In the genomic region with DNA sequence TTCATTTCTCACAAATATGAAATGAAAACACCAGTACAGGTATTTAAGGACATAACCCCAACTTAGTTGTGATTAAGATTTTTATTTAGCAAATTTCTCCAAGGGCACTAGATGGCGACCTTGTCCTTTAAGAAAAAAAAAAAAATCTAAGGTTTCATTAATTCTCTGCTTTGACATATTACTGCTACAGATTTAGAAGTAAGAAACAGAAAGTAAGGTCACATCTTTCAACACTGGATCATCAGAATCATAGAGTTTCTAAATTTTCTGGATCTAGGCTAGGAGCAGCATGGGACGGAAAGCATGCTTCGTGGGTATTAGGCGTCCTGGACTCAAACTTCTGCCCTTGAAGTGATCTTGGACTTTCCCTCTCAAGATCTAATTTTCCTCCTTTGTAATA, we compare ENCODE assay signal across 9 cellular contexts.
A peak's percentile ranks its signal among the peaks of the same experiment; 100 is the strongest.
DNase-seq lines count a peak whose midpoint lies in the region; ATAC-seq, FAIRE-seq and TF ChIP-seq lines count a peak whose summit lies in the region.
"Had no signal": no experiment of that assay in that cellular context is flagged by ENCODE, and none has a peak within 500 bp of the region (broad histone marks: within the 10 kb centered on the region; RNA-seq: fewer than 3 reads in every experiment).

No MANE protein-coding gene starts in this region.

- H3K4me1 ChIP-seq in neural progenitor cell: peaks cover 15% of the 10 kb centered on the region

- no peak for ATAC-seq in HG03571 (IDR thresholded peaks at IDR 0.05; ENCODE audit: unreplicated experiment)

- in situ Hi-C loops in KBM-7 (cut with MboI; ENCODE audit: low pct_unique_long_range_greater_than_20kb, low sequenced_read_pairs): no loop called here

- no peaks in the 10 kb centered on the region for H3K36me3 Mint-ChIP-seq in neural progenitor cell

- TF ChIP-seq CTCF in D721Med (IDR thresholded peaks at IDR 0.05; ENCODE audit: insufficient read depth, missing control alignments) (peak; percentile 43), coronary artery (IDR thresholded peaks at IDR 0.05) (peak; percentile 15), neural progenitor cell (IDR thresholded peaks at IDR 0.05) (peak; percentile 61)

- H3K9me3 Mint-ChIP-seq in neural progenitor cell: no peaks in the 10 kb centered on the region

- peak overlapping the region in 1 of 2 donors; percentile 33 for H3K27ac ChIP-seq in coronary artery
- no peak overlapping the region for H3K27ac ChIP-seq in neural progenitor cell

- no peak overlapping the region for H3K4me2 ChIP-seq in neural progenitor cell

- H3K79me2 ChIP-seq in neural progenitor cell (ENCODE audit: low read depth): no peaks in the 10 kb centered on the region

- no peak overlapping the region for H3K4me3 Mint-ChIP-seq in neural progenitor cell

- no peak overlapping the region for H3K9ac ChIP-seq in neural progenitor cell

- H3K4me3 ChIP-seq in coronary artery (peak overlapping the region; percentile 90), neural progenitor cell (no peak overlapping the region), MG63 (no peak overlapping the region)

- H3K27me3 ChIP-seq in neural progenitor cell: peaks cover 57% of the 10 kb centered on the region
- 0 out of 2 replicates have a peak, but pooled peaks cover 2% of the 10 kb centered on the region for H3K27me3 ChIP-seq in MG63

- peaks cover 16% of the 10 kb centered on the region for H3F3A ChIP-seq in neural progenitor cell (ENCODE audit: low read depth)

- no peak for FAIRE-seq in D721Med (lab: Jason Lieb, UNC)

- peaks cover 13% of the 10 kb centered on the region for H3K4me1 Mint-ChIP-seq in neural progenitor cell

- H2AFZ ChIP-seq in neural progenitor cell (replicated peaks): no peak overlapping the region

- H3K27me3 Mint-ChIP-seq in neural progenitor cell (ENCODE audit: insufficient read depth, low read depth): peaks cover 28% of the 10 kb centered on the region

- DNase-seq in D721Med (ENCODE audit: insufficient read length, low spot score): no peak
- peak; percentile 59 for DNase-seq in KBM-7
- DNase-seq in coronary artery (ENCODE audit: low spot score): no peak
- no peak for DNase-seq in neural progenitor cell (ENCODE audit: low spot score)
- DNase-seq in activated effector memory CD4-positive, alpha-beta T cell treated with Interleukin-2 at 50 U/mL for 16 hours: no peak
- DNase-seq in MG63: no peak
- DNase-seq in activated CD4-positive, alpha-beta T cell treated with anti-CD3 and anti-CD28 coated beads, Interleukin-2, amount 50 U/mL, for 4 hours: no peak
- DNase-seq: KG1 had no signal

- no peak overlapping the region for H3K27ac Mint-ChIP-seq in neural progenitor cell

- H3K9me3 ChIP-seq in neural progenitor cell (ENCODE audit: low read depth): no peaks in the 10 kb centered on the region
- no peaks in the 10 kb centered on the region for H3K9me3 ChIP-seq in MG63

- no peaks in the 10 kb centered on the region for H3K36me3 ChIP-seq in neural progenitor cell
- no peaks in the 10 kb centered on the region for H3K36me3 ChIP-seq in MG63

- H4K20me1 ChIP-seq in neural progenitor cell (ENCODE audit: low read depth): peaks cover 8% of the 10 kb centered on the region
